ENCODE assay signal across 13 cellular contexts in genomic region chr15:40445411-40446055, GRCh38. TPM values are rescaled to one million over a fixed set of nuclear protein-coding genes. Genes with fewer than 3 reads are reported as not detected.
DNase-seq lines count a peak whose midpoint lies in the region; ATAC-seq and TF ChIP-seq lines count a peak whose summit lies in the region.
"Had no signal": no experiment of that assay in that cellular context is flagged by ENCODE, and none has a peak within 500 bp of the region (broad histone marks: within the 10 kb centered on the region; RNA-seq: fewer than 3 reads in every experiment).

No MANE protein-coding gene starts in this region.

- H3K4me3 ChIP-seq in RWPE2 (ENCODE audit: severe bottlenecking) (no peak overlapping the region), fibroblast of villous mesenchyme (ENCODE audit: low read depth, low read length) (no peak overlapping the region)
- H3K4me3 ChIP-seq: esophagus squamous epithelium, left lung had no signal

- peaks cover 22% of the 10 kb centered on the region for H3K4me1 ChIP-seq in H9 (ENCODE audit: insufficient read depth, low read length)
- H3K4me1 ChIP-seq in RWPE2 (ENCODE audit: insufficient read depth, poor library complexity, severe bottlenecking): peaks cover 7% of the 10 kb centered on the region

- H3K36me3 Mint-ChIP-seq in H9 (ENCODE audit: insufficient read depth in 1 of 3, low read depth in 3 of 3): peaks cover 0 to 31% (median 3%) of the 10 kb centered on the region in 3 experiments; a peak in 5 of 7 replicates

- H3T11ph ChIP-seq in H9 (ENCODE audit: low read length): no peak overlapping the region

- no peak overlapping the region for H2BK20ac ChIP-seq in H9 (ENCODE audit: low read depth, low read length, poor library complexity, severe bottlenecking)

- H3K56ac ChIP-seq in H9 (ENCODE audit: insufficient read length, low read depth, low read length): no peak overlapping the region

- H3K27ac ChIP-seq in H9 (ENCODE audit: insufficient read length, low read depth, low read length) (no peak overlapping the region), RWPE2 (ENCODE audit: poor library complexity, severe bottlenecking) (no peak overlapping the region)
- H3K27ac ChIP-seq: esophagus squamous epithelium had no signal

- no peaks in the 10 kb centered on the region for H3K9me3 Mint-ChIP-seq in H9
- H3K9me3 Mint-ChIP-seq: activated T-helper 1 cell treated with anti-CD3 and anti-CD28 coated beads, Interleukin-12 subunit alpha, Interleukin-12 subunit beta, Interleukin-2, Interleukin-4 antibody, amounts not matched to agents 30 ng/mL and 10 ng/mL and 1 ng/mL, durations not matched to agents 14 hours and 24 hours and 36 hours; central memory CD8-positive, alpha-beta T cell had no signal

- no peak overlapping the region for H2BK5ac ChIP-seq in H9 (ENCODE audit: insufficient read length, low read length)

- no peak overlapping the region for H2BK12ac ChIP-seq in H9 (ENCODE audit: insufficient read length, low read depth, low read length)

- H3K23me2 ChIP-seq in H9 (ENCODE audit: insufficient read length, low read depth, low read length, poor library complexity, severe bottlenecking): no peaks in the 10 kb centered on the region

- no peak overlapping the region for H3K14ac ChIP-seq in H9 (ENCODE audit: insufficient read depth, low read length)

- no peaks in the 10 kb centered on the region for H3K27me3 ChIP-seq in H9 (ENCODE audit: insufficient read depth, low read length)
- H3K27me3 ChIP-seq in RWPE2 (ENCODE audit: insufficient read depth, poor library complexity, severe bottlenecking): no peaks in the 10 kb centered on the region
- H3K27me3 ChIP-seq: esophagus squamous epithelium had no signal

- no peak for TF ChIP-seq CTCF in H9 (conservative IDR thresholded peaks at IDR 0.05)
- TF ChIP-seq CTCF in RWPE2 (IDR thresholded peaks at IDR 0.05; ENCODE audit: poor library complexity, severe bottlenecking): no peak
- no peak for TF ChIP-seq CTCF in fibroblast of villous mesenchyme (IDR thresholded peaks at IDR 0.05; ENCODE audit: insufficient read depth, low read depth, low read length)

- H3K27ac Mint-ChIP-seq in H9: peak overlapping the region; percentile 55 to 98 (median 95); a peak in 4 of 7 replicates
- H3K27ac Mint-ChIP-seq: activated T-helper 1 cell treated with anti-CD3 and anti-CD28 coated beads, Interleukin-12 subunit alpha, Interleukin-12 subunit beta, Interleukin-2, Interleukin-4 antibody, amounts not matched to agents 30 ng/mL and 10 ng/mL and 1 ng/mL, durations not matched to agents 14 hours and 24 hours and 36 hours; progenitor cell of endocrine pancreas had no signal

- WGBS in H9 (ENCODE audit: extremely low coverage, insufficient read length, low lambda C conversion rate): no CpG with 5 or more reads among the region's 10 CpGs

- H3K4me2 ChIP-seq in H9 (ENCODE audit: insufficient read depth, insufficient read length, low read length): no peak overlapping the region

- H2AFZ ChIP-seq in H9 (ENCODE audit: low read length): no peak overlapping the region

- H3K9me3 ChIP-seq in H9 (ENCODE audit: control insufficient read depth, low read depth, low read length) (no peaks in the 10 kb centered on the region), RWPE2 (ENCODE audit: severe bottlenecking) (no peaks in the 10 kb centered on the region)
- H3K9me3 ChIP-seq: esophagus squamous epithelium, left lung had no signal

- no peak for DNase-seq in H9
- DNase-seq in RWPE2 (ENCODE audit: low spot score): no peak
- peak; percentile 91 for DNase-seq in fibroblast of villous mesenchyme (ENCODE audit: low read depth)
- DNase-seq in renal cortical epithelial cell (ENCODE audit: low read depth): peak; percentile 69
- DNase-seq in posterior cingulate gyrus: no peak
- no peak for DNase-seq in NCI-H446 (lab: John Stamatoyannopoulos, UW)
- DNase-seq in occipital lobe (lab: John Stamatoyannopoulos, UW): no peak
- DNase-seq: esophagus squamous epithelium, NCI-H524 had no signal

- no peak overlapping the region for H3K23ac ChIP-seq in H9 (ENCODE audit: insufficient read length, low read depth, low read length)

- no peaks in the 10 kb centered on the region for H4K20me1 ChIP-seq in H9 (ENCODE audit: control insufficient read depth, insufficient read depth, insufficient read length)

- no peak overlapping the region for H3K9ac ChIP-seq in H9 (ENCODE audit: extremely low read depth, insufficient read length, low read length)

- H2AK5ac ChIP-seq in H9 (ENCODE audit: insufficient read length, low read length): no peak overlapping the region

- no peaks in the 10 kb centered on the region for H3K27me3 Mint-ChIP-seq in H9 (ENCODE audit: low read depth)
- H3K27me3 Mint-ChIP-seq: central memory CD8-positive, alpha-beta T cell had no signal

- H4K8ac ChIP-seq in H9 (replicated peaks; ENCODE audit: insufficient read length, low read depth, low read length): no peak overlapping the region

- no peak overlapping the region for H3K18ac ChIP-seq in H9 (ENCODE audit: insufficient read length, low read depth, low read length)

- peaks cover 63% of the 10 kb centered on the region; the same call in 1 of the 2 replicates for H3K79me2 ChIP-seq in H9 (ENCODE audit: insufficient read depth, low read length)

- H4K5ac ChIP-seq in H9 (ENCODE audit: insufficient read length, low read depth, low read length): no peak overlapping the region

- no peak overlapping the region for H2BK120ac ChIP-seq in H9 (ENCODE audit: low read depth, low read length, poor library complexity, severe bottlenecking)

- no peak overlapping the region for H2BK15ac ChIP-seq in H9 (ENCODE audit: low read depth, low read length)

- no peaks in the 10 kb centered on the region for H3K36me3 ChIP-seq in RWPE2 (ENCODE audit: low read depth)
- H3K36me3 ChIP-seq: esophagus squamous epithelium, left lung had no signal

- peaks cover 10% of the 10 kb centered on the region for H3K79me1 ChIP-seq in H9 (ENCODE audit: insufficient read depth, low read depth, low read length, poor library complexity, severe bottlenecking)

- 0 out of 3 replicates have a peak, but pooled peaks have one; percentile 11 for ATAC-seq in RWPE2 (ENCODE audit: low read depth)
- ATAC-seq: left lung had no signal

- H4K91ac ChIP-seq in H9 (ENCODE audit: insufficient read length, low read depth, low read length): no peak overlapping the region

- H3K4ac ChIP-seq in H9 (ENCODE audit: low read depth, low read length): no peak overlapping the region

- H3K4me1 Mint-ChIP-seq in H9: peaks cover 55 to 58% of the 10 kb centered on the region in 2 experiments

- H3K4me3 Mint-ChIP-seq in H9: peak overlapping the region; percentile 23 to 64; a peak in 4 of 5 replicates
- H3K4me3 Mint-ChIP-seq: activated T-helper 1 cell treated with anti-CD3 and anti-CD28 coated beads, Interleukin-12 subunit alpha, Interleukin-12 subunit beta, Interleukin-2, Interleukin-4 antibody, amounts not matched to agents 30 ng/mL and 10 ng/mL and 1 ng/mL, durations not matched to agents 14 hours and 24 hours and 36 hours; central memory CD8-positive, alpha-beta T cell had no signal

- intact Hi-C loops in posterior cingulate gyrus (cut with DNase I): loop anchor here (10.0 kb wide), 2 partner anchors 59 to 119 kb away; partner anchors contain the start of genes CCDC32 and RPUSD2

RNA-seq across cellular contexts. Expression of gene BAHD1, which starts 4.8 kb away (rescaled TPM):
- total RNA-seq in H9 (2021): 52.9 and 54.1 TPM in 2 replicates
- 9.3 and 11.2 TPM in 2 replicates for total RNA-seq in fibroblast of villous mesenchyme
- 6.8 and 17.5 TPM in 2 replicates for total RNA-seq in renal cortical epithelial cell
- total RNA-seq in occipital lobe: 10.6 TPM

RNA-seq across cellular contexts. Expression of gene CHST14, which starts 25.3 kb away (rescaled TPM):
- total RNA-seq in H9 (2021) (24.4 and 25.7 TPM in 2 replicates), fibroblast of villous mesenchyme (12.9 and 14.2 TPM in 2 replicates), renal cortical epithelial cell (5.2 and 18.5 TPM in 2 replicates), occipital lobe (1.6 TPM)

RNA-seq across cellular contexts. Expression of gene IVD, which starts 39.9 kb away (rescaled TPM):
- 86.7 and 93.1 TPM in 2 replicates for total RNA-seq in H9 (2021)
- total RNA-seq in fibroblast of villous mesenchyme: 26.7 and 40.2 TPM in 2 replicates
- total RNA-seq in renal cortical epithelial cell: 37.5 and 68.8 TPM in 2 replicates
- total RNA-seq in occipital lobe: 22.1 TPM

Comparison
In these comparisons a context has a peak if more than half of its experiments do, and no peak if none do; other contexts are left out.
1. DNase-seq: peak in fibroblast of villous mesenchyme (single experiment) and renal cortical epithelial cell (single experiment); none in H9 (single experiment), RWPE2 (single experiment), posterior cingulate gyrus (0 of 10), NCI-H446 (0 of 2) and occipital lobe (single experiment).